ENCODE assay signal across 1 cellular context in genomic region chr18:3653859-3654441, GRCh38.
TF ChIP-seq lines count a peak whose summit lies in the region.

No MANE protein-coding gene starts in this region.

TF ChIP-seq in K562, 482 proteins besides CTCF, POLR2A, EP300 and RAD21 (continued from another document and continues in another):
- TF ChIP-seq ZBTB33 (CRISPR knock-in tag; IDR thresholded peaks at IDR 0.05) (peak; percentile 53; the same call in 1 of the 2 replicates), ZNF655 (CRISPR knock-in tag; IDR thresholded peaks at IDR 0.05) (peak; percentile 63; the same call in 1 of the 2 replicates), STAT5A (IDR thresholded peaks at IDR 0.05; ENCODE audit: borderline replicate concordance, low read length) (0 out of 2 replicates have a peak, but pooled peaks have one; percentile 1), JUN (IDR thresholded peaks at IDR 0.05; ENCODE audit: borderline replicate concordance, low read depth, low read length) (peak; percentile 31; the same call in 1 of the 2 replicates), JUN (CRISPR knock-in tag; IDR thresholded peaks at IDR 0.05; ENCODE audit: borderline replicate concordance) (no peak), CREB3 (tag; conservative IDR thresholded peaks at IDR 0.05; ENCODE audit: low read depth) (peak; percentile 92), DMBX1 (CRISPR knock-in tag; IDR thresholded peaks at IDR 0.05; ENCODE audit: borderline replicate concordance) (peak; percentile 90; the same call in 1 of the 2 replicates), RHOXF2B (CRISPR knock-in tag; conservative IDR thresholded peaks at IDR 0.05) (peak; percentile 58), ZNF445 (CRISPR knock-in tag; IDR thresholded peaks at IDR 0.05; ENCODE audit: low read depth) (peak; percentile 12; the same call in 1 of the 2 replicates), MBD2 (IDR thresholded peaks at IDR 0.05; ENCODE audit: borderline replicate concordance, low read depth) (no peak), E2F6 (IDR thresholded peaks at IDR 0.05; ENCODE audit: borderline replicate concordance in 1 of 2, extremely low read depth in 1 of 2, insufficient read depth in 1 of 2, insufficient read length in 1 of 2, low read depth in 1 of 2, low read length in 1 of 2, poor library complexity in 1 of 2, severe bottlenecking in 1 of 2) (peak in 1 of 2 experiments; percentile 68), ZNF280A (IDR thresholded peaks at IDR 0.05; ENCODE audit: low read depth, partially characterized antibody) (no peak), AFF4 (CRISPR knock-in tag; IDR thresholded peaks at IDR 0.05) (peak; percentile 57), MECOM (CRISPR knock-in tag; IDR thresholded peaks at IDR 0.05) (peak; percentile 38), KLF1 (tag; IDR thresholded peaks at IDR 0.05) (peak; percentile 56; the same call in 1 of the 2 replicates), PTTG1 (tag; IDR thresholded peaks at IDR 0.05; ENCODE audit: low read depth) (0 out of 2 replicates have a peak, but pooled peaks have one; percentile 16), CHD1 (IDR thresholded peaks at IDR 0.05; ENCODE audit: low read length) (peak; percentile 98), MEF2D (tag; conservative IDR thresholded peaks at IDR 0.05; ENCODE audit: low read depth) (peak; percentile 73; the same call in 1 of the 2 replicates), ZNF57 (CRISPR knock-in tag; IDR thresholded peaks at IDR 0.05) (peak; percentile 68; the same call in 1 of the 2 replicates), TARDBP (IDR thresholded peaks at IDR 0.05) (no peak), CREB5 (CRISPR knock-in tag; IDR thresholded peaks at IDR 0.05) (no peak), ELF4 (CRISPR knock-in tag; IDR thresholded peaks at IDR 0.05) (peak; percentile 81; the same call in 1 of the 2 replicates), WHSC1 (IDR thresholded peaks at IDR 0.05; ENCODE audit: low read length) (peak; percentile 91), NONO (IDR thresholded peaks at IDR 0.05; ENCODE audit: low read depth in 2 of 2, low read length in 1 of 2) (no peak), ZBTB40 (IDR thresholded peaks at IDR 0.05) (no peak), ZBTB40 (CRISPR knock-in tag; IDR thresholded peaks at IDR 0.05) (no peak), ZKSCAN1 (IDR thresholded peaks at IDR 0.05; ENCODE audit: low read depth, low read length) (peak; percentile 45; the same call in 1 of the 2 replicates), SMAD1 (IDR thresholded peaks at IDR 0.05; ENCODE audit: low read depth, low read length, partially characterized antibody) (peak; percentile 23), TEAD1 (CRISPR knock-in tag; IDR thresholded peaks at IDR 0.05) (peak in 1 of 2 experiments; percentile 69; a peak in 1 of 4 replicates), MXI1 (IDR thresholded peaks at IDR 0.05; ENCODE audit: low read depth, low read length) (no peak), ZNF311 (CRISPR knock-in tag; IDR thresholded peaks at IDR 0.05) (0 out of 2 replicates have a peak, but pooled peaks have one; percentile 29), TAF1 (IDR thresholded peaks at IDR 0.05; ENCODE audit: control insufficient read depth, extremely low read depth, insufficient read depth, low read length, severe bottlenecking) (no peak)
